Comparison of ENCODE assay signal across 8 cellular contexts in the genomic region with DNA sequence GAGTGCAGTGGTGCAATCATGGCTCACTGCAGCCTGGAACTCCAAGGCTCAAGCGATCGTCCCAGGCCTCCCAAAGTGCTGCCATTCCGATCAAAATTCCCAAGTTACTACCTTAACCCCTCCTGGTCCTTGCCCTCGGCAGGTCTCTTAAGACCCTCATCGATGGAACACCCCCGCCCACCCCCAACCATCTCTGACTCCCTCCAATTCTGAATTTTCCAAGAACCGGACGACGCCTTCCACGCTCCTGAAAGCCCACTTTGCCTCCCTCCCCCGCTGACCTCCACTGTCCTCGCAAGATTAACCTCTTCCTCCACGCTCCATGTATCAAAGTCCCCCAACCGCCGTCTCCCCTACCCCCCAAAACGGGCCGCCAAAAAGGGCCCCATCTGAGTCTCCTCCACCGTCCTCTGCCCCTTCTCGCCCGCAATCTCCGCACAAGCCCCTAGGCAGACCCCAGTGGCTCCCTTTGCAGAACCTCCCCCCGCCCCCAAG. TPM values are rescaled to one million over a fixed set of nuclear protein-coding genes. Genes with fewer than 3 reads are reported as not detected.
DNase-seq lines count a peak whose midpoint lies in the region; ATAC-seq and TF ChIP-seq lines count a peak whose summit lies in the region.

No MANE protein-coding gene starts in this region.

- H3K9me3 Mint-ChIP-seq in Calu3 (ENCODE audit: low read depth, unreplicated experiment), result no peaks in the 10 kb centered on the region

- no peaks in the 10 kb centered on the region for H3K27me3 Mint-ChIP-seq in Calu3 (ENCODE audit: unreplicated experiment)

- H3K79me2 ChIP-seq in parathyroid adenoma, result peaks cover 26% of the 10 kb centered on the region

- H3K36me3 ChIP-seq in Peyer's patch (peaks cover 0 to 19% (median 0%) of the 10 kb centered on the region in 3 donors), esophagus (ENCODE audit: control insufficient read depth in 2 of 2, insufficient read depth in 2 of 2, low read length in 1 of 2) (peaks cover 5 to 6% of the 10 kb centered on the region in 2 donors), parathyroid adenoma (ENCODE audit: control insufficient read depth, insufficient read depth, low read length) (no peaks in the 10 kb centered on the region)

- TF ChIP-seq CTCF in Calu3 (IDR thresholded peaks at IDR 0.05; ENCODE audit: unreplicated experiment) (no peak), Peyer's patch (IDR thresholded peaks at IDR 0.05) (no peak), parathyroid adenoma (IDR thresholded peaks at IDR 0.05) (no peak)

- 0 to 1% methylated on average over 21 to 22 of the region's 22 CpGs for WGBS in esophagus, 2 donors

- H3K9me3 ChIP-seq in Peyer's patch (no peaks in the 10 kb centered on the region), esophagus (ENCODE audit: control insufficient read depth in 2 of 2, insufficient read depth in 1 of 2, low read depth in 1 of 2, low read length in 1 of 2) (no peaks in the 10 kb centered on the region), parathyroid adenoma (ENCODE audit: control insufficient read depth, low read length) (no peaks in the 10 kb centered on the region)

- intact Hi-C loops in Calu3 (cut with micrococcal nuclease; ENCODE audit: unreplicated experiment), result no loop called here

- BruUV-seq in Calu3 (replicated peaks; lab: Mats Ljungman, UMichigan), result no TSS peak

- peak overlapping the region; percentile 90 for H3K4me2 ChIP-seq in parathyroid adenoma (ENCODE audit: low read length)

- peak overlapping the region; percentile 78 for H3K4me3 Mint-ChIP-seq in Calu3 (ENCODE audit: low read depth, unreplicated experiment)

- H2AFZ ChIP-seq in parathyroid adenoma, result peak overlapping the region; percentile 83

- H3K4me3 ChIP-seq in Peyer's patch (peak overlapping the region; percentile 83 to 98 (median 98)), esophagus (ENCODE audit: low read depth in 1 of 2, low read length in 2 of 2) (peak overlapping the region; percentile 74 to 78), parathyroid adenoma (ENCODE audit: low read depth, low read length) (peak overlapping the region; percentile 97)

- H3K27me3 ChIP-seq in Peyer's patch (no peaks in the 10 kb centered on the region), esophagus (ENCODE audit: control insufficient read depth in 1 of 2, insufficient read depth in 2 of 2, low read length in 2 of 2) (no peaks in the 10 kb centered on the region), parathyroid adenoma (ENCODE audit: control insufficient read depth, insufficient read depth, low read length) (no peaks in the 10 kb centered on the region)

- DNase-seq in Calu3 (no peak), Peyer's patch (no peak), NCI-H1105 (lab: John Stamatoyannopoulos, UW) (no peak), NCI-H345 (lab: John Stamatoyannopoulos, UW) (no peak)
- no peak for DNase-seq in effector CD4-positive, alpha-beta T cell

- no peak for TF ChIP-seq POLR2A in Peyer's patch (IDR thresholded peaks at IDR 0.05)

- H3K27ac ChIP-seq in Peyer's patch (peak overlapping the region; percentile 95 to 99 (median 96)), esophagus (ENCODE audit: low read depth in 2 of 2, low read length in 1 of 2) (peak overlapping the region; percentile 95 to 97), parathyroid adenoma (peak overlapping the region; percentile 86)

- peaks cover 0 to 51% (median 12%) of the 10 kb centered on the region in 4 donors for H3K4me1 ChIP-seq in Peyer's patch
- peaks cover 3 to 12% of the 10 kb centered on the region in 2 donors for H3K4me1 ChIP-seq in esophagus (ENCODE audit: control insufficient read depth in 2 of 2, insufficient read depth in 2 of 2, low read length in 1 of 2)
- peaks cover 16% of the 10 kb centered on the region for H3K4me1 ChIP-seq in parathyroid adenoma

- peaks cover 14% of the 10 kb centered on the region for H3K4me1 Mint-ChIP-seq in Calu3 (ENCODE audit: low read depth, unreplicated experiment)

- peaks cover 68% of the 10 kb centered on the region for H3K36me3 Mint-ChIP-seq in Calu3 (ENCODE audit: insufficient read depth, unreplicated experiment)

- CTCF ChIA-PET in Calu3 (lab: Charles Lee), result interaction anchor here (1.2 to 2.2 kb wide), 2 partner anchors 17 to 121 kb away, joined by 6 to 8 read pairs; no protein-coding TSS in a partner anchor

- no peak for ATAC-seq in HG03521 (IDR thresholded peaks at IDR 0.05; ENCODE audit: unreplicated experiment)

- peak overlapping the region; percentile 72 for H3K27ac Mint-ChIP-seq in Calu3 (ENCODE audit: unreplicated experiment)

- H3K9ac ChIP-seq in parathyroid adenoma, result peak overlapping the region; percentile 99

RNA-seq across cellular contexts. Expression of a gene that starts 0.5 kb away (rescaled TPM):
- 46.3 and 50.9 TPM in 2 replicates for total RNA-seq in Calu3 (2022)
- total RNA-seq in Peyer's patch, result 100 to 1,000 TPM in 1 of 4 donors, 10 to 100 TPM in 3; 61.3 to 106 (median 88.1) TPM
- 10 to 100 TPM; 35.3 to 42.4 TPM for polyA plus RNA-seq in esophagus

RNA-seq across cellular contexts. Expression of a gene that starts 14.9 kb away (rescaled TPM):
- 1,011 and 1,166 TPM in 2 replicates for total RNA-seq in Calu3 (2022)
- 1,000 to 10,000 TPM in 3 of 4 donors, 100 to 1,000 TPM in 1; 914 to 1,425 (median 1,203) TPM for total RNA-seq in Peyer's patch
- polyA plus RNA-seq in esophagus, result 100 to 1,000 TPM; 494 to 820 TPM

RNA-seq across cellular contexts. Expression of a gene that starts 37.2 kb away (rescaled TPM):
- 29.3 and 35.7 TPM in 2 replicates for total RNA-seq in Calu3 (2022)
- 10 to 100 TPM; 15.9 to 47.9 (median 24.2) TPM for total RNA-seq in Peyer's patch
- polyA plus RNA-seq in esophagus, result 10 to 100 TPM in 1 of 2 donors, 1 to 10 TPM in 1; 9.6 to 10.9 TPM

RNA-seq across cellular contexts. Expression of a gene that starts 37.5 kb away (rescaled TPM):
- not detected in 2 replicates for total RNA-seq in Calu3 (2022)
- total RNA-seq in Peyer's patch, result not detected
- under 1 TPM; 0.20 to 0.31 TPM for polyA plus RNA-seq in esophagus
